ENCODE assay signal across 13 cellular contexts in the genomic region with DNA sequence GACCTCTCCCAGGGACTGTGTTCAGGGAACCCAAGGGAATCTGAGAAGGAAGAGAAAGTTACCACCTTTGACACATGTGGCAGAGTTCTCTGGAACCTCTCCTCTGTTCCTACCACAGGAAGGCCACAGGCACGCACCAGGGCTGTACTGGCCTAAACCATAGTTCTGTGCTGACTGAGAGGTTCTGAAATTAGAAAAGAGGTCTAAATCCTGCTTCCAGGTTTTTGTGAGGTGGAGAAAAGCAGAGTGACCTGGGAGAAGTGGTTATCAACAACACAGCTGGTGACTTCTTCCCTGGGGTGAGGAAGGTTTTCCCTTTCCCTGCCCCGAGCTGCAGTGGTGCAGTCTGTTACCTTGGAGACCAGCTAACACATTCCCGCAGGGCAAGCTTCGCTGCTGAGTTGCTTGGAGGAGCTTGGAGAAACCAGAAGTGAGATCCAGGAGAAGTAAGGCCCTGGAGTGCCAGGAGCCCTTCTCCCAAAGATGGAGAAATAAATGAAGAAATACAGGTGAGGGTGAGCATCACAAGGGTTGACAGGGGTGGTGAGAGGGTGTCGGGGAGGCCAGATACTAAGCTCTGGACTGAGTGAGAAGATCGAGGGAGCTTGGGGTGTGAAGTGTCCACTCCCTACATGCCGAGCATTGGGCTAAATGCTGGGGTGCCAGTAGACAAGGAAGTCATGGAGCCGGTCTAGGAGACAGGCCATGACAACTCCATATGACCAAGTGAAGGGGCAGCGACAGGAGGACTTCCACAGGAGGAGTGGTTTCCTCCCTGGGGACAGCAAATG. TPM values are rescaled to one million over a fixed set of nuclear protein-coding genes. Genes with fewer than 3 reads are reported as not detected.
DNase-seq lines count a peak whose midpoint lies in the region; ATAC-seq and TF ChIP-seq lines count a peak whose summit lies in the region.
"Had no signal": no experiment of that assay in that cellular context is flagged by ENCODE, and none has a peak within 500 bp of the region (broad histone marks: within the 10 kb centered on the region; RNA-seq: fewer than 3 reads in every experiment).

Gene VWA3A (plus strand): TSS at position 399 of the 791 bp plus-strand sequence. CDS start 97 bp downstream, at position 496.

- no peak within 1 kb of the TSS for H3K27ac ChIP-seq in SJCRH30

- H3K27me3 ChIP-seq in SJCRH30 = no peaks in the 10 kb centered on the region

- CTCF ChIA-PET in activated naive CD4-positive, alpha-beta T cell treated with anti-CD3 and anti-CD28 coated beads for 36 hours (lab: Charles Lee) = interaction anchor here (1.2 to 1.8 kb wide), 3 partner anchors 15 to 96 kb away, joined by 3 to 4 read pairs (median 3); no protein-coding TSS in a partner anchor

- peaks cover 7% of the 10 kb centered on the region for H3K27me3 Mint-ChIP-seq in neural crest cell (ENCODE audit: low read depth)
- H3K27me3 Mint-ChIP-seq in stimulated activated memory B cell treated with anti-CD40 and anti-IgM and Interleukin-4, amounts not matched to agents 10 μg/mL and 1 μg/mL and 100 μg/mL, for 72 hours = peaks cover 11% of the 10 kb centered on the region
- peaks cover 2% of the 10 kb centered on the region for H3K27me3 Mint-ChIP-seq in activated naive CD4-positive, alpha-beta T cell treated with anti-CD3 and anti-CD28 coated beads for 36 hours (ENCODE audit: low read depth)

- peak; percentile 58 for DNase-seq in GM04504 (ENCODE audit: low read depth)
- DNase-seq in NCI-H69 (lab: John Stamatoyannopoulos, UW) = peak; percentile 66
- peak; percentile 9 for DNase-seq in fibroblast of the conjunctiva (ENCODE audit: low read depth)
- no peak for DNase-seq in neural crest cell (ENCODE audit: low read depth, low spot score)
- DNase-seq in activated naive CD4-positive, alpha-beta T cell treated with anti-CD3 and anti-CD28 coated beads for 36 hours = no peak
- no peak for DNase-seq in SJCRH30
- DNase-seq: activated CD4-positive, CD25-positive, alpha-beta regulatory T cell treated with anti-CD3 and anti-CD28 coated beads, Interleukin-2, amount 50 U/mL, for 72 hours; NCI-H2029 had no signal

- H3K36me3 ChIP-seq in SJCRH30 = no peaks in the 10 kb centered on the region

- H3K36me3 Mint-ChIP-seq in neural crest cell (ENCODE audit: low read depth) = no peaks in the 10 kb centered on the region
- H3K36me3 Mint-ChIP-seq in stimulated activated memory B cell treated with anti-CD40 and anti-IgM and Interleukin-4, amounts not matched to agents 10 μg/mL and 1 μg/mL and 100 μg/mL, for 72 hours = no peaks in the 10 kb centered on the region
- H3K36me3 Mint-ChIP-seq in activated naive CD4-positive, alpha-beta T cell treated with anti-CD3 and anti-CD28 coated beads for 36 hours (ENCODE audit: low read depth) = no peaks in the 10 kb centered on the region

- no peak for ATAC-seq in GM21576 (IDR thresholded peaks at IDR 0.05; ENCODE audit: unreplicated experiment)
- ATAC-seq in stimulated activated memory B cell treated with anti-CD40 and anti-IgM and Interleukin-4, amounts not matched to agents 10 μg/mL and 1 μg/mL and 100 μg/mL, for 72 hours = no peak

- H3K4me1 Mint-ChIP-seq in neural crest cell = peaks cover 9% of the 10 kb centered on the region
- no peaks in the 10 kb centered on the region for H3K4me1 Mint-ChIP-seq in stimulated activated memory B cell treated with anti-CD40 and anti-IgM and Interleukin-4, amounts not matched to agents 10 μg/mL and 1 μg/mL and 100 μg/mL, for 72 hours
- no peaks in the 10 kb centered on the region for H3K4me1 Mint-ChIP-seq in activated naive CD4-positive, alpha-beta T cell treated with anti-CD3 and anti-CD28 coated beads for 36 hours (ENCODE audit: low read depth)

- H3K4me3 Mint-ChIP-seq in neural crest cell = no peak within 1 kb of the TSS
- no peak within 1 kb of the TSS for H3K4me3 Mint-ChIP-seq in stimulated activated memory B cell treated with anti-CD40 and anti-IgM and Interleukin-4, amounts not matched to agents 10 μg/mL and 1 μg/mL and 100 μg/mL, for 72 hours
- no peak within 1 kb of the TSS for H3K4me3 Mint-ChIP-seq in activated naive CD4-positive, alpha-beta T cell treated with anti-CD3 and anti-CD28 coated beads for 36 hours
- H3K4me3 Mint-ChIP-seq: dendritic cell treated with granulocyte-macrophage colony-stimulating factor and Interleukin-4, amounts not matched to agents 40 ng/mL and 50 ng/mL, for 4 days had no signal

- no peaks in the 10 kb centered on the region for H3K9me3 ChIP-seq in SJCRH30 (replicated peaks)

- H3K4me3 ChIP-seq in SJCRH30 = no peak within 1 kb of the TSS

- H3K27ac Mint-ChIP-seq in neural crest cell (ENCODE audit: unreplicated experiment) = peak within 1 kb of the TSS; percentile 77
- no peak within 1 kb of the TSS for H3K27ac Mint-ChIP-seq in stimulated activated memory B cell treated with anti-CD40 and anti-IgM and Interleukin-4, amounts not matched to agents 10 μg/mL and 1 μg/mL and 100 μg/mL, for 72 hours
- no peak within 1 kb of the TSS for H3K27ac Mint-ChIP-seq in activated naive CD4-positive, alpha-beta T cell treated with anti-CD3 and anti-CD28 coated beads for 36 hours
- H3K27ac Mint-ChIP-seq: dendritic cell treated with granulocyte-macrophage colony-stimulating factor and Interleukin-4, amounts not matched to agents 40 ng/mL and 50 ng/mL, for 4 days had no signal

- intact Hi-C loops in activated naive CD4-positive, alpha-beta T cell treated with anti-CD3 and anti-CD28 coated beads for 36 hours (cut with micrococcal nuclease) = no loop called here

- no peak for TF ChIP-seq CTCF in neural crest cell (conservative IDR thresholded peaks at IDR 0.05)

- no peaks in the 10 kb centered on the region for H3K9me3 Mint-ChIP-seq in neural crest cell
- H3K9me3 Mint-ChIP-seq in stimulated activated memory B cell treated with anti-CD40 and anti-IgM and Interleukin-4, amounts not matched to agents 10 μg/mL and 1 μg/mL and 100 μg/mL, for 72 hours = no peaks in the 10 kb centered on the region
- no peaks in the 10 kb centered on the region for H3K9me3 Mint-ChIP-seq in activated naive CD4-positive, alpha-beta T cell treated with anti-CD3 and anti-CD28 coated beads for 36 hours
- H3K9me3 Mint-ChIP-seq: dendritic cell treated with granulocyte-macrophage colony-stimulating factor and Interleukin-4, amounts not matched to agents 40 ng/mL and 50 ng/mL, for 4 days had no signal

- H3K4me1 ChIP-seq in SJCRH30 = no peaks in the 10 kb centered on the region

RNA-seq across cellular contexts. Expression of gene VWA3A, which starts in this region (rescaled TPM):
- total RNA-seq in neural crest cell = 0.30 TPM in 1 of 2 replicates, not detected in the other
- total RNA-seq in activated naive CD4-positive, alpha-beta T cell treated with anti-CD3 and anti-CD28 coated beads for 36 hours = not detected
- not detected in 2 replicates for total RNA-seq in SJCRH30 (2014; rRNA removed; shearing (Covaris generic))
- total RNA-seq: pulmonary artery endothelial cell, subcutaneous adipose tissue had no signal

Comparison
In these comparisons a context has a peak if more than half of its experiments do, and no peak if none do; other contexts are left out.
1. DNase-seq: peak in GM04504 (single experiment), NCI-H69 (single experiment) and fibroblast of the conjunctiva (single experiment); none in neural crest cell (single experiment), activated naive CD4-positive, alpha-beta T cell treated with anti-CD3 and anti-CD28 coated beads for 36 hours (single experiment) and SJCRH30 (0 of 2).